In genomic region chr6:73566954-73567591, GRCh38 we compare ENCODE assay signal across 11 cellular contexts. TPM values are rescaled to one million over a fixed set of nuclear protein-coding genes. Genes with fewer than 3 reads are reported as not detected.
DNase-seq lines count a peak whose midpoint lies in the region; ATAC-seq, FAIRE-seq and TF ChIP-seq lines count a peak whose summit lies in the region.
"Had no signal": no experiment of that assay in that cellular context is flagged by ENCODE, and none has a peak within 500 bp of the region (broad histone marks: within the 10 kb centered on the region; RNA-seq: fewer than 3 reads in every experiment).

No MANE protein-coding gene starts in this region.

- intact Hi-C loops in pancreas (cut with DNase I): no loop called here

- H3K27me3 ChIP-seq in Peyer's patch (no peaks in the 10 kb centered on the region), gastroesophageal sphincter (no peaks in the 10 kb centered on the region), pancreas (no peaks in the 10 kb centered on the region)

- FAIRE-seq in pancreas (lab: Jason Lieb, UNC): no peak

- no peak overlapping the region for H3K4me3 ChIP-seq in Peyer's patch
- H3K4me3 ChIP-seq in gastroesophageal sphincter: no peak overlapping the region
- H3K4me3 ChIP-seq in pancreas: peak overlapping the region in 1 of 4 donors; percentile 6

- H3K27ac ChIP-seq in Peyer's patch (peak overlapping the region in 3 of 4 donors; percentile 36 to 74 (median 47)), gastroesophageal sphincter (peak overlapping the region in 2 of 4 donors; percentile 64 to 71), pancreas (peak overlapping the region; percentile 39 to 85 (median 66))

- ATAC-seq in gastroesophageal sphincter (peak; percentile 96), pancreas (peak; percentile 99 to 100 (median 100))

- DNase-seq in Daoy (ENCODE audit: low read depth) (peak; percentile 67), Peyer's patch (peak in 2 of 3 donors; percentile 79 to 90), pancreas (peak; percentile 58 to 91 (median 82)), NCI-H146 (lab: John Stamatoyannopoulos, UW) (no peak), NCI-H82 treated with DMSO at 0.1 percent for 48 hours (lab: John Stamatoyannopoulos, UW; ENCODE audit: unreplicated experiment) (no peak), NCI-H446 (lab: John Stamatoyannopoulos, UW) (no peak)
- no peak for DNase-seq in activated T-cell treated with anti-CD3 and anti-CD28 coated beads, Interleukin-2, amount 50 U/mL, for 48 hours
- DNase-seq: activated CD4-positive, alpha-beta T cell treated with anti-CD3 and anti-CD28 coated beads, Interleukin-2, amount 10 ng/mL, durations not matched to agents 7 days and 5 days; DND-41; NCI-H1417 treated with DMSO at 0.1 percent for 48 hours had no signal

- H3K4me1 ChIP-seq in Peyer's patch: peaks cover 0 to 6% (median 0%) of the 10 kb centered on the region in 4 donors
- no peaks in the 10 kb centered on the region for H3K4me1 ChIP-seq in gastroesophageal sphincter
- peaks cover 0 to 5% (median 3%) of the 10 kb centered on the region in 3 donors for H3K4me1 ChIP-seq in pancreas

- H3K36me3 ChIP-seq in Peyer's patch: no peaks in the 10 kb centered on the region
- no peaks in the 10 kb centered on the region for H3K36me3 ChIP-seq in gastroesophageal sphincter
- no peaks in the 10 kb centered on the region for H3K36me3 ChIP-seq in pancreas

- WGBS in gastroesophageal sphincter (ENCODE audit: low coverage in 1 of 2), 2 donors: 77% methylated on average over 5 of the region's 8 CpGs; no CpG with 5 or more reads in 1 of the 2 donors
- WGBS in pancreas, 2 donors: 12 to 17% methylated on average over 8 of the region's 8 CpGs

- TF ChIP-seq POLR2A in Peyer's patch (IDR thresholded peaks at IDR 0.05): no peak
- TF ChIP-seq POLR2A in gastroesophageal sphincter (IDR thresholded peaks at IDR 0.05): no peak

- no peak for TF ChIP-seq EP300 in gastroesophageal sphincter (IDR thresholded peaks at IDR 0.05)

- H3K9me3 ChIP-seq in Peyer's patch: no peaks in the 10 kb centered on the region
- no peaks in the 10 kb centered on the region for H3K9me3 ChIP-seq in gastroesophageal sphincter
- no peaks in the 10 kb centered on the region for H3K9me3 ChIP-seq in pancreas

- TF ChIP-seq CTCF in Peyer's patch (IDR thresholded peaks at IDR 0.05) (no peak), gastroesophageal sphincter (IDR thresholded peaks at IDR 0.05) (no peak), pancreas (IDR thresholded peaks at IDR 0.05) (no peak)

RNA-seq across cellular contexts. Expression of gene EEF1A1, which starts 46.2 kb away (rescaled TPM):
- total RNA-seq in Daoy (2014; rRNA removed; shearing (Covaris generic)): 13,896 and 16,278 TPM in 2 replicates
- total RNA-seq in Peyer's patch: 1,000 to 10,000 TPM; 4,216 to 7,500 (median 5,030) TPM
- total RNA-seq in gastroesophageal sphincter: over 10,000 TPM in 2 of 4 donors, 1,000 to 10,000 TPM in 2; 7,131 to 12,070 (median 10,987) TPM
- total RNA-seq in pancreas: over 10,000 TPM in 1 of 6 donors, 1,000 to 10,000 TPM in 5; 5,266 to 10,343 (median 8,842) TPM
- polyA plus RNA-seq in pancreas: 1,000 to 10,000 TPM; 5,006 to 5,774 TPM

Comparison
In these comparisons a context has a peak if more than half of its experiments do, and no peak if none do; other contexts are left out.
1. DNase-seq: peak in Daoy (single experiment), Peyer's patch (2 of 3) and pancreas (6 of 6); none in NCI-H146 (single experiment), activated T-cell treated with anti-CD3 and anti-CD28 coated beads, Interleukin-2, amount 50 U/mL, for 48 hours (0 of 2), NCI-H82 treated with DMSO at 0.1 percent for 48 hours (single experiment) and NCI-H446 (0 of 2).